ENCODE assay signal across 18 cellular contexts in genomic region chr7:116259821-116260440, GRCh38. TPM values are rescaled to one million over a fixed set of nuclear protein-coding genes. Genes with fewer than 3 reads are reported as not detected.
DNase-seq lines count a peak whose midpoint lies in the region; ATAC-seq and TF ChIP-seq lines count a peak whose summit lies in the region.
"Had no signal": no experiment of that assay in that cellular context is flagged by ENCODE, and none has a peak within 500 bp of the region (broad histone marks: within the 10 kb centered on the region; RNA-seq: fewer than 3 reads in every experiment).

No MANE protein-coding gene starts in this region.

- H3K27ac ChIP-seq in GM23248 (peak overlapping the region; percentile 84), SK-N-MC (peak overlapping the region; percentile 96), smooth muscle cell (ENCODE audit: low read depth) (peak overlapping the region; percentile 61)
- H3K27ac ChIP-seq: HL-60, testis had no signal

- H3F3A ChIP-seq in GM23248 (ENCODE audit: insufficient read depth) (peaks cover 15% of the 10 kb centered on the region), smooth muscle cell (ENCODE audit: low read depth) (no peaks in the 10 kb centered on the region)

- peak; percentile 90 for DNase-seq in GM23248
- no peak for DNase-seq in SK-N-MC (ENCODE audit: low read depth, low spot score)
- DNase-seq in fibroblast of pulmonary artery (ENCODE audit: low read depth), result peak; percentile 77
- no peak for DNase-seq in smooth muscle cell (lab: John Stamatoyannopoulos, UW; ENCODE audit: unreplicated experiment)
- DNase-seq in HuH-7.5 (ENCODE audit: low spot score), result no peak
- DNase-seq in amygdala (lab: John Stamatoyannopoulos, UW), result no peak
- DNase-seq in stimulated activated CD4-positive, alpha-beta T cell treated with anti-CD3 and anti-CD28 coated beads, Interleukin-1b, Interleukin-23, amount 100 ng/mL, for 48 hours, result no peak
- DNase-seq: activated CD4-positive, alpha-beta T cell treated with anti-CD3 and anti-CD28 coated beads for 48 hours; activated naive CD4-positive, alpha-beta T cell; DMS53; hypothalamus; midbrain; NCI-H1048; NCI-H82; retina; testis had no signal

- H3K27me3 ChIP-seq in GM23248 (replicated peaks; ENCODE audit: insufficient read depth) (no peaks in the 10 kb centered on the region), smooth muscle cell (ENCODE audit: low read depth) (no peaks in the 10 kb centered on the region)
- H3K27me3 ChIP-seq: testis had no signal

- H3K9ac ChIP-seq in GM23248, result peak overlapping the region; percentile 40
- no peak overlapping the region for H3K9ac ChIP-seq in SK-N-MC (ENCODE audit: insufficient read length)
- H3K9ac ChIP-seq in smooth muscle cell (ENCODE audit: low read depth), result no peak overlapping the region

- ATAC-seq in HG02885 (IDR thresholded peaks at IDR 0.05; ENCODE audit: poor library complexity, unreplicated experiment), result no peak

- H3K9me3 ChIP-seq in GM23248 (ENCODE audit: low read depth) (no peaks in the 10 kb centered on the region), SK-N-MC (ENCODE audit: low read depth, low read length) (no peaks in the 10 kb centered on the region), smooth muscle cell (replicated peaks; ENCODE audit: low read depth) (no peaks in the 10 kb centered on the region)
- H3K9me3 ChIP-seq: testis had no signal

- H3K36me3 ChIP-seq in GM23248 (ENCODE audit: low read depth) (no peaks in the 10 kb centered on the region), SK-N-MC (ENCODE audit: insufficient read depth, low read length) (no peaks in the 10 kb centered on the region), smooth muscle cell (ENCODE audit: low read depth) (peaks cover 7% of the 10 kb centered on the region)

- H3K4me2 ChIP-seq in GM23248 (ENCODE audit: unreplicated experiment) (peak overlapping the region; percentile 73), smooth muscle cell (no peak overlapping the region)

- TF ChIP-seq CTCF in fibroblast of pulmonary artery (IDR thresholded peaks at IDR 0.05; ENCODE audit: low read length, missing control alignments) (no peak), smooth muscle cell (IDR thresholded peaks at IDR 0.05; ENCODE audit: borderline replicate concordance, insufficient read depth, poor library complexity, severe bottlenecking) (no peak)

- peaks cover 18% of the 10 kb centered on the region for H3K4me1 ChIP-seq in GM23248 (ENCODE audit: insufficient read depth)
- H3K4me1 ChIP-seq in smooth muscle cell (ENCODE audit: low read depth), result no peaks in the 10 kb centered on the region
- H3K4me1 ChIP-seq: testis had no signal

- H4K20me1 ChIP-seq in GM23248 (ENCODE audit: insufficient read depth) (no peaks in the 10 kb centered on the region), smooth muscle cell (ENCODE audit: low read depth) (no peaks in the 10 kb centered on the region)

- H3K4me3 ChIP-seq in GM23248, result no peak overlapping the region
- no peak overlapping the region for H3K4me3 ChIP-seq in SK-N-MC
- no peak overlapping the region for H3K4me3 ChIP-seq in fibroblast of pulmonary artery (replicated peaks; ENCODE audit: low read depth, low read length)
- no peak overlapping the region for H3K4me3 ChIP-seq in smooth muscle cell
- H3K4me3 ChIP-seq: testis had no signal

- no peaks in the 10 kb centered on the region for H3K9me2 ChIP-seq in GM23248 (ENCODE audit: insufficient read depth)

- 50 to 57% methylated on average over 6 of the region's 6 CpGs for WGBS in GM23248 (ENCODE audit: low coverage in 1 of 2, low lambda C conversion rate in 2 of 2, missing lambda C conversion rate in 2 of 2), 2 experiments
- 56% methylated on average over 5 of the region's 6 CpGs for WGBS in smooth muscle cell (ENCODE audit: low lambda C conversion rate)

- H2AFZ ChIP-seq in GM23248 (no peak overlapping the region), smooth muscle cell (ENCODE audit: low read depth) (no peak overlapping the region)

- H3K79me2 ChIP-seq in GM23248 (ENCODE audit: insufficient read depth), result no peaks in the 10 kb centered on the region
- H3K79me2 ChIP-seq in smooth muscle cell (ENCODE audit: low read depth), result no peaks in the 10 kb centered on the region

- in situ Hi-C loops in GM23248 (cut with MboI), result loop anchor here (5.0 to 10.0 kb wide), 4 partner anchors 175 to 555 kb away; partner anchors contain the start of gene CAV1

RNA-seq across cellular contexts. Expression of gene TES, which starts 49.6 kb away (rescaled TPM):
- total RNA-seq in GM23248 (2014; rRNA removed; shearing (Covaris generic)), result 32.6 and 41.5 TPM in 2 replicates
- polyA plus RNA-seq in GM23248 (2016; fragmentation: Nextera tagmentation; extraction: Ambion mirVana) (32.5 and 32.9 TPM in 2 replicates), smooth muscle cell (74.6 and 107 TPM in 2 replicates)
- 149 and 167 TPM in 2 replicates for total RNA-seq in smooth muscle cell

Comparison
In these comparisons a context has a peak if more than half of its experiments do, and no peak if none do; other contexts are left out.
1. DNase-seq: peak in GM23248 (single experiment) and fibroblast of pulmonary artery (single experiment); none in SK-N-MC (single experiment), smooth muscle cell (single experiment), HuH-7.5 (single experiment), amygdala (0 of 56) and stimulated activated CD4-positive, alpha-beta T cell treated with anti-CD3 and anti-CD28 coated beads, Interleukin-1b, Interleukin-23, amount 100 ng/mL, for 48 hours (single experiment).
2. Peak in every context shown above with its lines, with median percentiles within 50 percentile points of each other: H3K27ac ChIP-seq.